ENCODE assay signal across 1 cellular context in the genomic region with DNA sequence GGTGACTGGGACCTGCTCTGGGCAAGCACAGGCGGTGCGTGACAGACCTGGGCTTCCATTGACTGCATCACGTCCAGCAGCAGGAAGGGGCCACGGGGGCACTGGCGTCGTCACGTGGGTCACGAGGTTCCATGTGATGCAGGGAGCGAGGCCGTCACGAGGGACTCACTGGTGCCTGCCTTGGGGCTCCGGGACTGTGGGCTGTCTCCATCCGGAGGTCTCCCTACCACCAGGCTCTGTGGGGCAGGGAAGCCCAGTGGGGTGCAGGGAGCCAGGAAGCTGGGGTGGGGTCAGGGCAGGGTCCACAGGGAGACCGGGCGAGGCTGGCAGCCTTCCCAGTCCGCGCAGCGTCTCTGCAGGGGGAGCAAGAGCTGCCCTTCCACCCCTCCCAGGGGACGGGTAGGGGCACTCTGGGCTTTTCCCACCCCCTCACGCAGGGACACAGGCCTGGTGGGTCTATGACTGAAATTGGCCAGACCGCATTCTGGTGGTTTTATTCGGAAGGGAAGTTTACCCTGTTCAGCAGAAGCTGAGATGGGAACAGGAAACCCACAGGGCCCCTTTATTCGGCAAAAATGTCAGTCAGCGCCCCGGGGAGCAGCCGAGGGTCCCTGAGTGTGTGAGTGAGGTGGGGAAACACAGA.
TF ChIP-seq lines count a peak whose summit lies in the region.

No MANE protein-coding gene starts in this region.

TF ChIP-seq in GM12878, 131 proteins besides CTCF, POLR2A, EP300 and RAD21 (continued from another document and continues in another):
- TF ChIP-seq, protein P1, sequence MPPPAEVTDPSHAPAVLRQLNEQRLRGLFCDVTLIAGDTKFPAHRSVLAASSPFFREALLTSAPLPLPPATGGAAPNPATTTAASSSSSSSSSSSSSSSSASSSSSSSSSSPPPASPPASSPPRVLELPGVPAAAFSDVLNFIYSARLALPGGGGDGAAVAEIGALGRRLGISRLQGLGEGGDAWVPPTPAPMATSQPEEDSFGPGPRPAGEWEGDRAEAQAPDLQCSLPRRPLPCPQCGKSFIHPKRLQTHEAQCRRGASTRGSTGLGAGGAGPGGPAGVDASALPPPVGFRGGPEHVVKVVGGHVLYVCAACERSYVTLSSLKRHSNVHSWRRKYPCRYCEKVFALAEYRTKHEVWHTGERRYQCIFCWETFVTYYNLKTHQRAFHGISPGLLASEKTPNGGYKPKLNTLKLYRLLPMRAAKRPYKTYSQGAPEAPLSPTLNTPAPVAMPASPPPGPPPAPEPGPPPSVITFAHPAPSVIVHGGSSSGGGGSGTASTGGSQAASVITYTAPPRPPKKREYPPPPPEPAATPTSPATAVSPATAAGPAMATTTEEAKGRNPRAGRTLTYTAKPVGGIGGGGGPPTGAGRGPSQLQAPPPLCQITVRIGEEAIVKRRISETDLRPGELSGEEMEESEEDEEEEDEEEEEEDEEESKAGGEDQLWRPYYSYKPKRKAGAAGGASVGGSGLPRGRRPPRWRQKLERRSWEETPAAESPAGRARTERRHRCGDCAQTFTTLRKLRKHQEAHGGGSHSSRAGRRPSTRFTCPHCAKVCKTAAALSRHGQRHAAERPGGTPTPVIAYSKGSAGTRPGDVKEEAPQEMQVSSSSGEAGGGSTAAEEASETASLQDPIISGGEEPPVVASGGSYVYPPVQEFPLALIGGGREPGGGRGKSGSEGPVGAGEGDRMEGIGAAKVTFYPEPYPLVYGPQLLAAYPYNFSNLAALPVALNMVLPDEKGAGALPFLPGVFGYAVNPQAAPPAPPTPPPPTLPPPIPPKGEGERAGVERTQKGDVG (CRISPR knock-in tag; IDR thresholded peaks at IDR 0.05): no peak
- 0 out of 2 replicates have a peak, but pooled peaks have one; percentile 5 for TF ChIP-seq CREB1 (IDR thresholded peaks at IDR 0.05; ENCODE audit: low read depth)
- TF ChIP-seq ZNF384 (IDR thresholded peaks at IDR 0.05; ENCODE audit: borderline replicate concordance, low read depth, low read length): no peak
- peak; percentile 41; the same call in 1 of the 2 replicates for TF ChIP-seq IRF4 (IDR thresholded peaks at IDR 0.05; ENCODE audit: low read depth, low read length)
- no peak for TF ChIP-seq HDGF (IDR thresholded peaks at IDR 0.05)
- no peak for TF ChIP-seq IRF3 (IDR thresholded peaks at IDR 0.05)
- no peak for TF ChIP-seq SIX5 (IDR thresholded peaks at IDR 0.05; ENCODE audit: low read depth, low read length, severe bottlenecking)
- no peak for TF ChIP-seq E2F4 (IDR thresholded peaks at IDR 0.05; ENCODE audit: low read depth, low read length)
- TF ChIP-seq FOS (IDR thresholded peaks at IDR 0.05; ENCODE audit: borderline replicate concordance, extremely low read depth, insufficient read length): peak; percentile 34
- peak; percentile 64; the same call in 1 of the 2 replicates for TF ChIP-seq NBN (IDR thresholded peaks at IDR 0.05)
- peak; percentile 93 for TF ChIP-seq USF2 (IDR thresholded peaks at IDR 0.05; ENCODE audit: borderline replicate concordance, low read depth, low read length)
- TF ChIP-seq MAX (IDR thresholded peaks at IDR 0.05; ENCODE audit: low read depth, low read length): peak; percentile 82
- TF ChIP-seq NFXL1 (IDR thresholded peaks at IDR 0.05; ENCODE audit: borderline replicate concordance): no peak
- TF ChIP-seq SUZ12 (IDR thresholded peaks at IDR 0.05; ENCODE audit: unreplicated experiment): no peak
- no peak for TF ChIP-seq SIN3A (IDR thresholded peaks at IDR 0.05; ENCODE audit: low read depth, low read length)
- TF ChIP-seq RELA (IDR thresholded peaks at IDR 0.05; ENCODE audit: borderline replicate concordance, partially characterized antibody): peak; percentile 63
- TF ChIP-seq ZZZ3 (IDR thresholded peaks at IDR 0.05; ENCODE audit: control insufficient read depth, insufficient read length, low read depth): no peak
- peak; percentile 40 for TF ChIP-seq MYC (IDR thresholded peaks at IDR 0.05; ENCODE audit: insufficient read depth, insufficient read length, insufficient replicate concordance, low read length, severe bottlenecking)
- peak; percentile 96 for TF ChIP-seq MEF2B (IDR thresholded peaks at IDR 0.05; ENCODE audit: partially characterized antibody, poor library complexity, severe bottlenecking)
- no peak for TF ChIP-seq SUPT20H (IDR thresholded peaks at IDR 0.05; ENCODE audit: borderline replicate concordance, control insufficient read depth, low read depth, low read length)
- TF ChIP-seq TCF12 (IDR thresholded peaks at IDR 0.05; ENCODE audit: low read depth, low read length): no peak
- TF ChIP-seq IRF5 (IDR thresholded peaks at IDR 0.05; ENCODE audit: borderline replicate concordance): no peak
- TF ChIP-seq CHD4 (IDR thresholded peaks at IDR 0.05): no peak
- TF ChIP-seq, protein P2, sequence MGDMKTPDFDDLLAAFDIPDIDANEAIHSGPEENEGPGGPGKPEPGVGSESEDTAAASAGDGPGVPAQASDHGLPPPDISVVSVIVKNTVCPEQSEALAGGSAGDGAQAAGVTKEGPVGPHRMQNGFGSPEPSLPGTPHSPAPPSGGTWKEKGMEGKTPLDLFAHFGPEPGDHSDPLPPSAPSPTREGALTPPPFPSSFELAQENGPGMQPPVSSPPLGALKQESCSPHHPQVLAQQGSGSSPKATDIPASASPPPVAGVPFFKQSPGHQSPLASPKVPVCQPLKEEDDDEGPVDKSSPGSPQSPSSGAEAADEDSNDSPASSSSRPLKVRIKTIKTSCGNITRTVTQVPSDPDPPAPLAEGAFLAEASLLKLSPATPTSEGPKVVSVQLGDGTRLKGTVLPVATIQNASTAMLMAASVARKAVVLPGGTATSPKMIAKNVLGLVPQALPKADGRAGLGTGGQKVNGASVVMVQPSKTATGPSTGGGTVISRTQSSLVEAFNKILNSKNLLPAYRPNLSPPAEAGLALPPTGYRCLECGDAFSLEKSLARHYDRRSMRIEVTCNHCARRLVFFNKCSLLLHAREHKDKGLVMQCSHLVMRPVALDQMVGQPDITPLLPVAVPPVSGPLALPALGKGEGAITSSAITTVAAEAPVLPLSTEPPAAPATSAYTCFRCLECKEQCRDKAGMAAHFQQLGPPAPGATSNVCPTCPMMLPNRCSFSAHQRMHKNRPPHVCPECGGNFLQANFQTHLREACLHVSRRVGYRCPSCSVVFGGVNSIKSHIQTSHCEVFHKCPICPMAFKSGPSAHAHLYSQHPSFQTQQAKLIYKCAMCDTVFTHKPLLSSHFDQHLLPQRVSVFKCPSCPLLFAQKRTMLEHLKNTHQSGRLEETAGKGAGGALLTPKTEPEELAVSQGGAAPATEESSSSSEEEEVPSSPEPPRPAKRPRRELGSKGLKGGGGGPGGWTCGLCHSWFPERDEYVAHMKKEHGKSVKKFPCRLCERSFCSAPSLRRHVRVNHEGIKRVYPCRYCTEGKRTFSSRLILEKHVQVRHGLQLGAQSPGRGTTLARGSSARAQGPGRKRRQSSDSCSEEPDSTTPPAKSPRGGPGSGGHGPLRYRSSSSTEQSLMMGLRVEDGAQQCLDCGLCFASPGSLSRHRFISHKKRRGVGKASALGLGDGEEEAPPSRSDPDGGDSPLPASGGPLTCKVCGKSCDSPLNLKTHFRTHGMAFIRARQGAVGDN (IDR thresholded peaks at IDR 0.05): peak; percentile 94
- no peak for TF ChIP-seq POU2F2 (IDR thresholded peaks at IDR 0.05; ENCODE audit: borderline replicate concordance, low read depth, low read length)
- TF ChIP-seq MYB (IDR thresholded peaks at IDR 0.05; ENCODE audit: borderline replicate concordance, low read depth, low read length): no peak
- TF ChIP-seq, protein P3, sequence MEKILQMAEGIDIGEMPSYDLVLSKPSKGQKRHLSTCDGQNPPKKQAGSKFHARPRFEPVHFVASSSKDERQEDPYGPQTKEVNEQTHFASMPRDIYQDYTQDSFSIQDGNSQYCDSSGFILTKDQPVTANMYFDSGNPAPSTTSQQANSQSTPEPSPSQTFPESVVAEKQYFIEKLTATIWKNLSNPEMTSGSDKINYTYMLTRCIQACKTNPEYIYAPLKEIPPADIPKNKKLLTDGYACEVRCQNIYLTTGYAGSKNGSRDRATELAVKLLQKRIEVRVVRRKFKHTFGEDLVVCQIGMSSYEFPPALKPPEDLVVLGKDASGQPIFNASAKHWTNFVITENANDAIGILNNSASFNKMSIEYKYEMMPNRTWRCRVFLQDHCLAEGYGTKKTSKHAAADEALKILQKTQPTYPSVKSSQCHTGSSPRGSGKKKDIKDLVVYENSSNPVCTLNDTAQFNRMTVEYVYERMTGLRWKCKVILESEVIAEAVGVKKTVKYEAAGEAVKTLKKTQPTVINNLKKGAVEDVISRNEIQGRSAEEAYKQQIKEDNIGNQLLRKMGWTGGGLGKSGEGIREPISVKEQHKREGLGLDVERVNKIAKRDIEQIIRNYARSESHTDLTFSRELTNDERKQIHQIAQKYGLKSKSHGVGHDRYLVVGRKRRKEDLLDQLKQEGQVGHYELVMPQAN (conservative IDR thresholded peaks at IDR 0.05): peak; percentile 39
- no peak for TF ChIP-seq BRCA1 (IDR thresholded peaks at IDR 0.05; ENCODE audit: low read depth, low read length)
- no peak for TF ChIP-seq NFYA (IDR thresholded peaks at IDR 0.05; ENCODE audit: borderline replicate concordance, low read depth, low read length)
- no peak for TF ChIP-seq EZH2 (IDR thresholded peaks at IDR 0.05; ENCODE audit: borderline replicate concordance, control insufficient read depth, low read depth, low read length)
- peak; percentile 48 for TF ChIP-seq CUX1 (IDR thresholded peaks at IDR 0.05; ENCODE audit: insufficient replicate concordance, low read depth, low read length)
- TF ChIP-seq TAF1 (IDR thresholded peaks at IDR 0.05; ENCODE audit: borderline replicate concordance, low read depth, low read length): 0 out of 2 replicates have a peak, but pooled peaks have one; percentile 23
- TF ChIP-seq NRF1 (conservative IDR thresholded peaks at IDR 0.05; ENCODE audit: low read depth, low read length): no peak
- TF ChIP-seq HDAC2 (IDR thresholded peaks at IDR 0.05): no peak
